ENCODE assay signal across 1 cellular context in the genomic region with DNA sequence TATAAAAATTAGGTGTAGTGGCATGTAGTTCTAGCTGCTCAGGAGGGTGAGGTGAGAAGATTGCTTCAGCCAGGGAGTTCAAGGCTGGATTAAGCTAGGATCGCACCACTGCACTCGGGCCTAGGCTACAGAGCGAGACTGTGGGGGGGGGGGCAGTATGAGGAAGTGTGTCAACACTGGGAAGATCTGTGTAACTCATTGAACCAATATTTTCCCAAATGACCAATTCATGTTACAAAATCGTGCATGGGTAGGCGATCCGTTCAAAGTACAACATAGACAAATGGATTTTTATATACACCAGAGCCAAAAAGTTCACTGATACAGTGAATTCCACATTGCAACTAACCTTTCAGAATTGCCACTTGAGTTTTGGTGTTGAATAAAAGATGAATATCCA.
A peak's percentile ranks its signal among the peaks of the same experiment; 100 is the strongest.
TF ChIP-seq lines count a peak whose summit lies in the region.

No MANE protein-coding gene starts in this region.

TF ChIP-seq in HepG2, 621 proteins besides CTCF, POLR2A, EP300 and RAD21 (continues in another document):
- TF ChIP-seq, protein P1, sequence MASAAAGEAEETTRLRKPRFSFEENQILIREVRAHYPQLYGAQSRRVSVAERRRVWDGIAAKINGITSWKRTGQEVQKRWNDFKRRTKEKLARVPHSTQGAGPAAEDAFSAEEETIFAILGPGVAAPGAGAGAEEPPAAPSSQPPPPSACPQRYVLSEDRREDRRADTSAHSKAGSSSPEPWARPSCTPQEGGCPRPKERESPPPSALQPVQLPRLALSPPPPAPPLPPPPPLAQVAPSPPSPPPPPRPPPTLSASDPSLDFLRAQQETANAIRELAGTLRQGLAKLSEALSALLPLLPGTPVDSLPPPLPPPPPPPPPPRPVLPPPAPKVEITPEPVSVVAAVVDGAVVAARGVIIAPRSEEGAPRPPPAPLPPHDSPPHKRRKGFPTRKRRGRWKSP (CRISPR knock-in tag; IDR thresholded peaks at IDR 0.05) = peak; percentile 48; the same call in 1 of the 2 replicates
- TF ChIP-seq FOXJ3 (CRISPR knock-in tag; IDR thresholded peaks at IDR 0.05; ENCODE audit: borderline replicate concordance) = peak; percentile 40; the same call in 1 of the 2 replicates
- TF ChIP-seq KMT2A (CRISPR knock-in tag; IDR thresholded peaks at IDR 0.05) = 0 out of 2 replicates have a peak, but pooled peaks have one; percentile 44
- TF ChIP-seq ZMAT3 (CRISPR knock-in tag; conservative IDR thresholded peaks at IDR 0.05) = no peak
- no peak for TF ChIP-seq SIX4 (CRISPR knock-in tag; IDR thresholded peaks at IDR 0.05)
- TF ChIP-seq, protein P2, sequence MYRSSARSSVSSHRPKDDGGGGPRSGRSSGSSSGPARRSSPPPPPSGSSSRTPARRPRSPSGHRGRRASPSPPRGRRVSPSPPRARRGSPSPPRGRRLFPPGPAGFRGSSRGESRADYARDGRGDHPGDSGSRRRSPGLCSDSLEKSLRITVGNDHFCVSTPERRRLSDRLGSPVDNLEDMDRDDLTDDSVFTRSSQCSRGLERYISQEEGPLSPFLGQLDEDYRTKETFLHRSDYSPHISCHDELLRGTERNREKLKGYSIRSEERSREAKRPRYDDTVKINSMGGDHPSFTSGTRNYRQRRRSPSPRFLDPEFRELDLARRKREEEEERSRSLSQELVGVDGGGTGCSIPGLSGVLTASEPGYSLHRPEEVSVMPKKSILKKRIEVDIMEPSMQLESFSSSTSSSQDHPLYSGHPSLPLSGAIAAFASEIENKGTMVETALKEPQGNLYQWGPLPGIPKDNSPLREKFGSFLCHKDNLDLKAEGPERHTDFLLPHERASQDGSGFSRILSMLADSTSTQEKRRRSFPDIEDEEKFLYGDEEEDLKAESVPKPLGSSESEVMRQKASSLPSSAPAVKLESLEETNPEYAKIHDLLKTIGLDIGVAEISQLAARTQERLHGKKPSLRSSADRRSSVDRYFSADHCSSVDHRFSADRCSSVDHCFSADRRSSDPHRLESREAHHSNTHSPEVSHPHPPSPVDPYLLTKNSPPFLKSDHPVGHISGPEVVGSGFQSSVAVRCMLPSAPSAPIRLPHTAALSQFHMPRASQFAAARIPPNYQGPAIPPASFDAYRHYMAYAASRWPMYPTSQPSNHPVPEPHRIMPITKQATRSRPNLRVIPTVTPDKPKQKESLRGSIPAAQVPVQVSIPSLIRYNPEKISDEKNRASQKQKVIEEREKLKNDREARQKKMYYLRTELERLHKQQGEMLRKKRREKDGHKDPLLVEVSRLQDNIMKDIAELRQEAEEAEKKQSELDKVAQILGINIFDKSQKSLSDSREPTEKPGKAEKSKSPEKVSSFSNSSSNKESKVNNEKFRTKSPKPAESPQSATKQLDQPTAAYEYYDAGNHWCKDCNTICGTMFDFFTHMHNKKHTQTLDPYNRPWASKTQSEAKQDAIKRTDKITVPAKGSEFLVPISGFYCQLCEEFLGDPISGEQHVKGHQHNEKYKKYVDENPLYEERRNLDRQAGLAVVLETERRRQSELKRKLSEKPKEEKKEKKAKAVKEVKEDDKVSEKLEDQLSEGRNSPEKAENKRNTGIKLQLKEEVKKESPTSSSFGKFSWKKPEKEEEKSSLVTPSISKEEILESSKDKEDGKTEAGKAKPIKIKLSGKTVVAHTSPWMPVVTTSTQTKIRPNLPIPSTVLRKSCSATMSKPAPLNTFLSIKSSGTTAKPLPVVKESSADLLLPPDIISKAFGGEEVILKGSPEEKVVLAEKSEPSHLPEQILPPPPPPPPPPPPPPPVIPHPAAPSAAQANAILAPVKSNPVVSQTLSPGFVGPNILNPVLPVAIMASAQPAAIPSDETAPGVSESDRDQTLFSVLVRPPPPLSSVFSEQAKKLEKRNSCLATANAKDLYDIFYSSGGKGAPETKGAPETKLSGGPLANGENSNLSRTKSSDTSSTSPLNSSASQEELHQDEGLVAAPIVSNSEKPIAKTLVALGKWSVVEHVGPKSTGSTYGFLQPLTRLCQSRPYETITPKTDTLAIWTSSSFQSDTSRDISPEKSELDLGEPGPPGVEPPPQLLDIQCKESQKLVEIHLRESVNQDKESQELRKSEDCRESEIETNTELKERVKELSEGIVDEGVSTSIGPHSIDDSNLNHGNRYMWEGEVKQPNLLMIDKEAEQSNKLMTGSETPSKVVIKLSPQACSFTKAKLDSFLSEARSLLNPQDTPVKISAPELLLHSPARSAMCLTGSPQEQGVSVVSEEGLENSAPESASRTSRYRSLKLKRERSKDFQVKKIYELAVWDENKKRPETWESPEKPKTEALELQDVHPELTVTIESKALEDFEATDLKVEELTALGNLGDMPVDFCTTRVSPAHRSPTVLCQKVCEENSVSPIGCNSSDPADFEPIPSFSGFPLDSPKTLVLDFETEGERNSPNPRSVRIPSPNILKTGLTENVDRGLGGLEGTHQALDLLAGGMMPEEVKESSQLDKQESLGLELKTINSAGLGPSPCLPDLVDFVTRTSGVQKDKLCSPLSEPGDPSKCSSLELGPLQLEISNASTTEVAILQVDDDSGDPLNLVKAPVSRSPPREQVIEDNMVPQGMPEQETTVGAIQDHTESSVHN (CRISPR knock-in tag; IDR thresholded peaks at IDR 0.05) = no peak
- TF ChIP-seq ZNF207 (IDR thresholded peaks at IDR 0.05; ENCODE audit: borderline replicate concordance) = no peak
- TF ChIP-seq ZNF674 (CRISPR knock-in tag; IDR thresholded peaks at IDR 0.05; ENCODE audit: low read depth) = no peak
- TF ChIP-seq, protein P3, sequence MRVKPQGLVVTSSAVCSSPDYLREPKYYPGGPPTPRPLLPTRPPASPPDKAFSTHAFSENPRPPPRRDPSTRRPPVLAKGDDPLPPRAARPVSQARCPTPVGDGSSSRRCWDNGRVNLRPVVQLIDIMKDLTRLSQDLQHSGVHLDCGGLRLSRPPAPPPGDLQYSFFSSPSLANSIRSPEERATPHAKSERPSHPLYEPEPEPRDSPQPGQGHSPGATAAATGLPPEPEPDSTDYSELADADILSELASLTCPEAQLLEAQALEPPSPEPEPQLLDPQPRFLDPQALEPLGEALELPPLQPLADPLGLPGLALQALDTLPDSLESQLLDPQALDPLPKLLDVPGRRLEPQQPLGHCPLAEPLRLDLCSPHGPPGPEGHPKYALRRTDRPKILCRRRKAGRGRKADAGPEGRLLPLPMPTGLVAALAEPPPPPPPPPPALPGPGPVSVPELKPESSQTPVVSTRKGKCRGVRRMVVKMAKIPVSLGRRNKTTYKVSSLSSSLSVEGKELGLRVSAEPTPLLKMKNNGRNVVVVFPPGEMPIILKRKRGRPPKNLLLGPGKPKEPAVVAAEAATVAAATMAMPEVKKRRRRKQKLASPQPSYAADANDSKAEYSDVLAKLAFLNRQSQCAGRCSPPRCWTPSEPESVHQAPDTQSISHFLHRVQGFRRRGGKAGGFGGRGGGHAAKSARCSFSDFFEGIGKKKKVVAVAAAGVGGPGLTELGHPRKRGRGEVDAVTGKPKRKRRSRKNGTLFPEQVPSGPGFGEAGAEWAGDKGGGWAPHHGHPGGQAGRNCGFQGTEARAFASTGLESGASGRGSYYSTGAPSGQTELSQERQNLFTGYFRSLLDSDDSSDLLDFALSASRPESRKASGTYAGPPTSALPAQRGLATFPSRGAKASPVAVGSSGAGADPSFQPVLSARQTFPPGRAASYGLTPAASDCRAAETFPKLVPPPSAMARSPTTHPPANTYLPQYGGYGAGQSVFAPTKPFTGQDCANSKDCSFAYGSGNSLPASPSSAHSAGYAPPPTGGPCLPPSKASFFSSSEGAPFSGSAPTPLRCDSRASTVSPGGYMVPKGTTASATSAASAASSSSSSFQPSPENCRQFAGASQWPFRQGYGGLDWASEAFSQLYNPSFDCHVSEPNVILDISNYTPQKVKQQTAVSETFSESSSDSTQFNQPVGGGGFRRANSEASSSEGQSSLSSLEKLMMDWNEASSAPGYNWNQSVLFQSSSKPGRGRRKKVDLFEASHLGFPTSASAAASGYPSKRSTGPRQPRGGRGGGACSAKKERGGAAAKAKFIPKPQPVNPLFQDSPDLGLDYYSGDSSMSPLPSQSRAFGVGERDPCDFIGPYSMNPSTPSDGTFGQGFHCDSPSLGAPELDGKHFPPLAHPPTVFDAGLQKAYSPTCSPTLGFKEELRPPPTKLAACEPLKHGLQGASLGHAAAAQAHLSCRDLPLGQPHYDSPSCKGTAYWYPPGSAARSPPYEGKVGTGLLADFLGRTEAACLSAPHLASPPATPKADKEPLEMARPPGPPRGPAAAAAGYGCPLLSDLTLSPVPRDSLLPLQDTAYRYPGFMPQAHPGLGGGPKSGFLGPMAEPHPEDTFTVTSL (CRISPR knock-in tag; IDR thresholded peaks at IDR 0.05; ENCODE audit: borderline replicate concordance) = peak; percentile 49; the same call in 1 of the 2 replicates
- TF ChIP-seq ZNF253 (CRISPR knock-in tag; IDR thresholded peaks at IDR 0.05; ENCODE audit: borderline replicate concordance) = no peak
- TF ChIP-seq, protein P4, sequence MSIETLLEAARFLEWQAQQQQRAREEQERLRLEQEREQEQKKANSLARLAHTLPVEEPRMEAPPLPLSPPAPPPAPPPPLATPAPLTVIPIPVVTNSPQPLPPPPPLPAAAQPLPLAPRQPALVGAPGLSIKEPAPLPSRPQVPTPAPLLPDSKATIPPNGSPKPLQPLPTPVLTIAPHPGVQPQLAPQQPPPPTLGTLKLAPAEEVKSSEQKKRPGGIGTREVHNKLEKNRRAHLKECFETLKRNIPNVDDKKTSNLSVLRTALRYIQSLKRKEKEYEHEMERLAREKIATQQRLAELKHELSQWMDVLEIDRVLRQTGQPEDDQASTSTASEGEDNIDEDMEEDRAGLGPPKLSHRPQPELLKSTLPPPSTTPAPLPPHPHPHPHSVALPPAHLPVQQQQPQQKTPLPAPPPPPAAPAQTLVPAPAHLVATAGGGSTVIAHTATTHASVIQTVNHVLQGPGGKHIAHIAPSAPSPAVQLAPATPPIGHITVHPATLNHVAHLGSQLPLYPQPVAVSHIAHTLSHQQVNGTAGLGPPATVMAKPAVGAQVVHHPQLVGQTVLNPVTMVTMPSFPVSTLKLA (IDR thresholded peaks at IDR 0.05) = peak; percentile 10; the same call in 1 of the 2 replicates
- TF ChIP-seq, protein P5, sequence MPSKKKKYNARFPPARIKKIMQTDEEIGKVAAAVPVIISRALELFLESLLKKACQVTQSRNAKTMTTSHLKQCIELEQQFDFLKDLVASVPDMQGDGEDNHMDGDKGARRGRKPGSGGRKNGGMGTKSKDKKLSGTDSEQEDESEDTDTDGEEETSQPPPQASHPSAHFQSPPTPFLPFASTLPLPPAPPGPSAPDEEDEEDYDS (CRISPR knock-in tag; IDR thresholded peaks at IDR 0.05) = no peak
- TF ChIP-seq, protein P6, sequence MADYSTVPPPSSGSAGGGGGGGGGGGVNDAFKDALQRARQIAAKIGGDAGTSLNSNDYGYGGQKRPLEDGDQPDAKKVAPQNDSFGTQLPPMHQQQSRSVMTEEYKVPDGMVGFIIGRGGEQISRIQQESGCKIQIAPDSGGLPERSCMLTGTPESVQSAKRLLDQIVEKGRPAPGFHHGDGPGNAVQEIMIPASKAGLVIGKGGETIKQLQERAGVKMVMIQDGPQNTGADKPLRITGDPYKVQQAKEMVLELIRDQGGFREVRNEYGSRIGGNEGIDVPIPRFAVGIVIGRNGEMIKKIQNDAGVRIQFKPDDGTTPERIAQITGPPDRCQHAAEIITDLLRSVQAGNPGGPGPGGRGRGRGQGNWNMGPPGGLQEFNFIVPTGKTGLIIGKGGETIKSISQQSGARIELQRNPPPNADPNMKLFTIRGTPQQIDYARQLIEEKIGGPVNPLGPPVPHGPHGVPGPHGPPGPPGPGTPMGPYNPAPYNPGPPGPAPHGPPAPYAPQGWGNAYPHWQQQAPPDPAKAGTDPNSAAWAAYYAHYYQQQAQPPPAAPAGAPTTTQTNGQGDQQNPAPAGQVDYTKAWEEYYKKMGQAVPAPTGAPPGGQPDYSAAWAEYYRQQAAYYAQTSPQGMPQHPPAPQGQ (CRISPR knock-in tag; IDR thresholded peaks at IDR 0.05; ENCODE audit: borderline replicate concordance) = no peak
- TF ChIP-seq ZNF670 (CRISPR knock-in tag; IDR thresholded peaks at IDR 0.05; ENCODE audit: borderline replicate concordance) = no peak
- TF ChIP-seq IKZF1 (IDR thresholded peaks at IDR 0.05) = no peak
- no peak for TF ChIP-seq NR3C1 (CRISPR knock-in tag; IDR thresholded peaks at IDR 0.05)
- TF ChIP-seq ETV5 (CRISPR knock-in tag; IDR thresholded peaks at IDR 0.05; ENCODE audit: borderline replicate concordance) = no peak
- TF ChIP-seq JUND (CRISPR knock-in tag; IDR thresholded peaks at IDR 0.05) = 0 out of 2 replicates have a peak, but pooled peaks have one; percentile 15
- TF ChIP-seq, protein P7, sequence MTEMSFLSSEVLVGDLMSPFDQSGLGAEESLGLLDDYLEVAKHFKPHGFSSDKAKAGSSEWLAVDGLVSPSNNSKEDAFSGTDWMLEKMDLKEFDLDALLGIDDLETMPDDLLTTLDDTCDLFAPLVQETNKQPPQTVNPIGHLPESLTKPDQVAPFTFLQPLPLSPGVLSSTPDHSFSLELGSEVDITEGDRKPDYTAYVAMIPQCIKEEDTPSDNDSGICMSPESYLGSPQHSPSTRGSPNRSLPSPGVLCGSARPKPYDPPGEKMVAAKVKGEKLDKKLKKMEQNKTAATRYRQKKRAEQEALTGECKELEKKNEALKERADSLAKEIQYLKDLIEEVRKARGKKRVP (CRISPR knock-in tag; IDR thresholded peaks at IDR 0.05) = peak in 1 of 2 experiments; percentile 76; a peak in 2 of 4 replicates
- no peak for TF ChIP-seq IRF2 (CRISPR knock-in tag; IDR thresholded peaks at IDR 0.05)
- peak; percentile 67; the same call in 1 of the 2 replicates for TF ChIP-seq RCOR2 (CRISPR knock-in tag; IDR thresholded peaks at IDR 0.05)
- no peak for TF ChIP-seq ZNF761 (CRISPR knock-in tag; conservative IDR thresholded peaks at IDR 0.05)
- 0 out of 2 replicates have a peak, but pooled peaks have one; percentile 22 for TF ChIP-seq SOX13 (IDR thresholded peaks at IDR 0.05)
- TF ChIP-seq SOX13 (CRISPR knock-in tag; conservative IDR thresholded peaks at IDR 0.05 in 1 of 2, IDR thresholded peaks at IDR 0.05 in 1 of 2) = peak in 1 of 2 experiments; percentile 51; a peak in 2 of 4 replicates
- TF ChIP-seq ZNF331 (CRISPR knock-in tag; IDR thresholded peaks at IDR 0.05) = peak; percentile 65; the same call in 1 of the 2 replicates
- TF ChIP-seq, protein P8, sequence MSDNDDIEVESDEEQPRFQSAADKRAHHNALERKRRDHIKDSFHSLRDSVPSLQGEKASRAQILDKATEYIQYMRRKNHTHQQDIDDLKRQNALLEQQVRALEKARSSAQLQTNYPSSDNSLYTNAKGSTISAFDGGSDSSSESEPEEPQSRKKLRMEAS (IDR thresholded peaks at IDR 0.05) = no peak
- TF ChIP-seq PHF8 (CRISPR knock-in tag; IDR thresholded peaks at IDR 0.05) = no peak
- TF ChIP-seq ZNF343 (CRISPR knock-in tag; IDR thresholded peaks at IDR 0.05) = no peak
- 0 out of 2 replicates have a peak, but pooled peaks have one; percentile 25 for TF ChIP-seq TCF7 (IDR thresholded peaks at IDR 0.05; ENCODE audit: low read depth)
- peak; percentile 44; the same call in 1 of the 2 replicates for TF ChIP-seq SIX1 (CRISPR knock-in tag; IDR thresholded peaks at IDR 0.05; ENCODE audit: borderline replicate concordance)
